In the genomic region with DNA sequence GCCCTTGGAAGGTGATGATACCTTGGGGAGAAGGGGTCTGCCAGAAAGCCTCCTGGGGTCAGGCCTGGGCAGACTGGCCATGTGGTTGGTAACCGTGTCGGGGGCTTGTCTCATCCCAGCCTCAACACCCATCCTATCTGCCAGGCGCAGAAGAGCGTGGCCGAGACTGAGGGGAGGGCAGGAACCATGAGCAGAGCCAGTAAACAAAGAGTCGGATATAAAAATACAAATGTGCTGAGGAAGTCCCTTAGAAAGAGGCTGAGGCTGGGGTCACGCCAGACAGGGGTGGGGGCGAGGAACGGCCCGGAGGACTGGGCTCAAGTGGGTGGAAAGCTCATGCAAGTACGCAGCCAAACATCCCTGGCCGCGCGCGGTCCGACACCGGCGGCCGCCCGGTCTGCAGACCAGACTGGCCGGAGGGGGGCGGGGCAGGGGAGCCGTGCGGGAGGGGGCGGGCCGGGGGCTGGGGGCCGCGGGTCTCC, we compare ENCODE assay signal across 3 cellular contexts.
TF ChIP-seq lines count a peak whose summit lies in the region.

No MANE protein-coding gene starts in this region.

TF ChIP-seq in SK-N-SH, 30 proteins besides CTCF, POLR2A, EP300 and RAD21:
- TF ChIP-seq, protein P1, sequence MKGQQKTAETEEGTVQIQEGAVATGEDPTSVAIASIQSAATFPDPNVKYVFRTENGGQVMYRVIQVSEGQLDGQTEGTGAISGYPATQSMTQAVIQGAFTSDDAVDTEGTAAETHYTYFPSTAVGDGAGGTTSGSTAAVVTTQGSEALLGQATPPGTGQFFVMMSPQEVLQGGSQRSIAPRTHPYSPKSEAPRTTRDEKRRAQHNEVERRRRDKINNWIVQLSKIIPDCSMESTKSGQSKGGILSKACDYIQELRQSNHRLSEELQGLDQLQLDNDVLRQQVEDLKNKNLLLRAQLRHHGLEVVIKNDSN (IDR thresholded peaks at IDR 0.05; ENCODE audit: borderline replicate concordance, low read depth) = no peak
- TF ChIP-seq, protein P2, sequence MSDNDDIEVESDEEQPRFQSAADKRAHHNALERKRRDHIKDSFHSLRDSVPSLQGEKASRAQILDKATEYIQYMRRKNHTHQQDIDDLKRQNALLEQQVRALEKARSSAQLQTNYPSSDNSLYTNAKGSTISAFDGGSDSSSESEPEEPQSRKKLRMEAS (IDR thresholded peaks at IDR 0.05; ENCODE audit: low read depth) = no peak

TF ChIP-seq in SK-N-SH treated with all-trans-retinoic acid at 6 μM for 48 hours, 23 proteins besides CTCF, POLR2A, EP300 and RAD21 (continued from another document):
- TF ChIP-seq, protein P3, sequence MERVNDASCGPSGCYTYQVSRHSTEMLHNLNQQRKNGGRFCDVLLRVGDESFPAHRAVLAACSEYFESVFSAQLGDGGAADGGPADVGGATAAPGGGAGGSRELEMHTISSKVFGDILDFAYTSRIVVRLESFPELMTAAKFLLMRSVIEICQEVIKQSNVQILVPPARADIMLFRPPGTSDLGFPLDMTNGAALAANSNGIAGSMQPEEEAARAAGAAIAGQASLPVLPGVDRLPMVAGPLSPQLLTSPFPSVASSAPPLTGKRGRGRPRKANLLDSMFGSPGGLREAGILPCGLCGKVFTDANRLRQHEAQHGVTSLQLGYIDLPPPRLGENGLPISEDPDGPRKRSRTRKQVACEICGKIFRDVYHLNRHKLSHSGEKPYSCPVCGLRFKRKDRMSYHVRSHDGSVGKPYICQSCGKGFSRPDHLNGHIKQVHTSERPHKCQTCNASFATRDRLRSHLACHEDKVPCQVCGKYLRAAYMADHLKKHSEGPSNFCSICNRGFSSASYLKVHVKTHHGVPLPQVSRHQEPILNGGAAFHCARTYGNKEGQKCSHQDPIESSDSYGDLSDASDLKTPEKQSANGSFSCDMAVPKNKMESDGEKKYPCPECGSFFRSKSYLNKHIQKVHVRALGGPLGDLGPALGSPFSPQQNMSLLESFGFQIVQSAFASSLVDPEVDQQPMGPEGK (CRISPR knock-in tag; IDR thresholded peaks at IDR 0.05; ENCODE audit: borderline replicate concordance) = no peak
- TF ChIP-seq, protein P4, sequence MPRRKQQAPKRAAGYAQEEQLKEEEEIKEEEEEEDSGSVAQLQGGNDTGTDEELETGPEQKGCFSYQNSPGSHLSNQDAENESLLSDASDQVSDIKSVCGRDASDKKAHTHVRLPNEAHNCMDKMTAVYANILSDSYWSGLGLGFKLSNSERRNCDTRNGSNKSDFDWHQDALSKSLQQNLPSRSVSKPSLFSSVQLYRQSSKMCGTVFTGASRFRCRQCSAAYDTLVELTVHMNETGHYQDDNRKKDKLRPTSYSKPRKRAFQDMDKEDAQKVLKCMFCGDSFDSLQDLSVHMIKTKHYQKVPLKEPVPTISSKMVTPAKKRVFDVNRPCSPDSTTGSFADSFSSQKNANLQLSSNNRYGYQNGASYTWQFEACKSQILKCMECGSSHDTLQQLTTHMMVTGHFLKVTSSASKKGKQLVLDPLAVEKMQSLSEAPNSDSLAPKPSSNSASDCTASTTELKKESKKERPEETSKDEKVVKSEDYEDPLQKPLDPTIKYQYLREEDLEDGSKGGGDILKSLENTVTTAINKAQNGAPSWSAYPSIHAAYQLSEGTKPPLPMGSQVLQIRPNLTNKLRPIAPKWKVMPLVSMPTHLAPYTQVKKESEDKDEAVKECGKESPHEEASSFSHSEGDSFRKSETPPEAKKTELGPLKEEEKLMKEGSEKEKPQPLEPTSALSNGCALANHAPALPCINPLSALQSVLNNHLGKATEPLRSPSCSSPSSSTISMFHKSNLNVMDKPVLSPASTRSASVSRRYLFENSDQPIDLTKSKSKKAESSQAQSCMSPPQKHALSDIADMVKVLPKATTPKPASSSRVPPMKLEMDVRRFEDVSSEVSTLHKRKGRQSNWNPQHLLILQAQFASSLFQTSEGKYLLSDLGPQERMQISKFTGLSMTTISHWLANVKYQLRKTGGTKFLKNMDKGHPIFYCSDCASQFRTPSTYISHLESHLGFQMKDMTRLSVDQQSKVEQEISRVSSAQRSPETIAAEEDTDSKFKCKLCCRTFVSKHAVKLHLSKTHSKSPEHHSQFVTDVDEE (CRISPR knock-in tag; IDR thresholded peaks at IDR 0.05) = no peak
- TF ChIP-seq ISL1 (CRISPR knock-in tag; IDR thresholded peaks at IDR 0.05) (no peak), ZC3H10 (CRISPR knock-in tag; IDR thresholded peaks at IDR 0.05) (no peak), PPARA (CRISPR knock-in tag; IDR thresholded peaks at IDR 0.05; ENCODE audit: borderline replicate concordance) (no peak)
TF ChIP-seq in SK-N-SH treated with all-trans-retinoic acid at 6 μM for 48 hours: peak in this region for 0.

TF ChIP-seq in neural cell, 6 proteins besides CTCF, POLR2A, EP300 and RAD21 (continued from another document):
- TF ChIP-seq, protein P5, sequence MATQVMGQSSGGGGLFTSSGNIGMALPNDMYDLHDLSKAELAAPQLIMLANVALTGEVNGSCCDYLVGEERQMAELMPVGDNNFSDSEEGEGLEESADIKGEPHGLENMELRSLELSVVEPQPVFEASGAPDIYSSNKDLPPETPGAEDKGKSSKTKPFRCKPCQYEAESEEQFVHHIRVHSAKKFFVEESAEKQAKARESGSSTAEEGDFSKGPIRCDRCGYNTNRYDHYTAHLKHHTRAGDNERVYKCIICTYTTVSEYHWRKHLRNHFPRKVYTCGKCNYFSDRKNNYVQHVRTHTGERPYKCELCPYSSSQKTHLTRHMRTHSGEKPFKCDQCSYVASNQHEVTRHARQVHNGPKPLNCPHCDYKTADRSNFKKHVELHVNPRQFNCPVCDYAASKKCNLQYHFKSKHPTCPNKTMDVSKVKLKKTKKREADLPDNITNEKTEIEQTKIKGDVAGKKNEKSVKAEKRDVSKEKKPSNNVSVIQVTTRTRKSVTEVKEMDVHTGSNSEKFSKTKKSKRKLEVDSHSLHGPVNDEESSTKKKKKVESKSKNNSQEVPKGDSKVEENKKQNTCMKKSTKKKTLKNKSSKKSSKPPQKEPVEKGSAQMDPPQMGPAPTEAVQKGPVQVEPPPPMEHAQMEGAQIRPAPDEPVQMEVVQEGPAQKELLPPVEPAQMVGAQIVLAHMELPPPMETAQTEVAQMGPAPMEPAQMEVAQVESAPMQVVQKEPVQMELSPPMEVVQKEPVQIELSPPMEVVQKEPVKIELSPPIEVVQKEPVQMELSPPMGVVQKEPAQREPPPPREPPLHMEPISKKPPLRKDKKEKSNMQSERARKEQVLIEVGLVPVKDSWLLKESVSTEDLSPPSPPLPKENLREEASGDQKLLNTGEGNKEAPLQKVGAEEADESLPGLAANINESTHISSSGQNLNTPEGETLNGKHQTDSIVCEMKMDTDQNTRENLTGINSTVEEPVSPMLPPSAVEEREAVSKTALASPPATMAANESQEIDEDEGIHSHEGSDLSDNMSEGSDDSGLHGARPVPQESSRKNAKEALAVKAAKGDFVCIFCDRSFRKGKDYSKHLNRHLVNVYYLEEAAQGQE (IDR thresholded peaks at IDR 0.05; ENCODE audit: borderline replicate concordance) = no peak
- TF ChIP-seq MXI1 (conservative IDR thresholded peaks at IDR 0.05; ENCODE audit: poor library complexity, severe bottlenecking) (no peak), EZH2 (IDR thresholded peaks at IDR 0.05; ENCODE audit: borderline replicate concordance, insufficient read depth, low read length, poor library complexity, severe bottlenecking) (no peak), TAF1 (IDR thresholded peaks at IDR 0.05; ENCODE audit: low read depth) (no peak), SMC3 (conservative IDR thresholded peaks at IDR 0.05; ENCODE audit: poor library complexity) (no peak)
